ENCODE assay signal across 2 cellular contexts in the genomic region with DNA sequence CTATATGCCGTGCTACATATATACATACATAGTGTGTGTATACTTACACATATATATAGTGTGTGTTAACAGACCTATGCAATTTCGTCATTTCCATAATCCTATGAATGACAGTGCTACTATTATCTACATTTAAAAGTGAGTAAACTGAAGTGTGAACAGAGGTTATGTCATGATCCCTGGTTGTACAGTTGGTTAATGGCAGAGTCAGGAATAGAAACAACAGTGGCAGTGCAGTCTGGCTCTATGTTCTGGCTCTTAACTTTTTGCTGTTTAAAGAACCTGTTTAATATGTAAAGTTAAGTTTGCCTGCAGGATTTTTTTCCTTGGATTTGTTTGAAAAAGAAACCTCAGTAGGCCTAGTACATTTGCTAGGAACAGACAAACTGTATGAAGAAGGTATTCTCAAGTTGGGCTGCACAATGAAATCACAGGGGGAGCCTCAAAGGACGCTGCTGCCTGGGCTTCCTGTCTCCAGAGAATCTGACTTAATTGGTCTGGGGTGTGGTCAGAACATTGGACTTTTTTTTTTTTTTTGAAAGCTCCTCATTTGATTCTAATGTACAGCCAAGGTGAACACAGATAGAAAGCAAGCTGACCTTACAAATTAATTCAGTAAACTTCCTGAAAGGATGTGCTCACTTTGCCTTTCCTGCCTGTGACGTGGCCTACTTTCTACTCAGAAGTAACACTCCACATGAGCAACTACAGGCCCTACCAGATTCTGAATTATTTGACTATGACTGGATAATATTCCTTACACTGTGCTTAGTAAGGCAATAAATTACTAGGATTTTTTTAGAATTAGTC.
TF ChIP-seq lines count a peak whose summit lies in the region.

No MANE protein-coding gene starts in this region.

TF ChIP-seq in SK-N-SH treated with all-trans-retinoic acid at 6 μM for 48 hours, 23 proteins besides CTCF, POLR2A, EP300 and RAD21 (continued from another document):
- TF ChIP-seq, protein P1, sequence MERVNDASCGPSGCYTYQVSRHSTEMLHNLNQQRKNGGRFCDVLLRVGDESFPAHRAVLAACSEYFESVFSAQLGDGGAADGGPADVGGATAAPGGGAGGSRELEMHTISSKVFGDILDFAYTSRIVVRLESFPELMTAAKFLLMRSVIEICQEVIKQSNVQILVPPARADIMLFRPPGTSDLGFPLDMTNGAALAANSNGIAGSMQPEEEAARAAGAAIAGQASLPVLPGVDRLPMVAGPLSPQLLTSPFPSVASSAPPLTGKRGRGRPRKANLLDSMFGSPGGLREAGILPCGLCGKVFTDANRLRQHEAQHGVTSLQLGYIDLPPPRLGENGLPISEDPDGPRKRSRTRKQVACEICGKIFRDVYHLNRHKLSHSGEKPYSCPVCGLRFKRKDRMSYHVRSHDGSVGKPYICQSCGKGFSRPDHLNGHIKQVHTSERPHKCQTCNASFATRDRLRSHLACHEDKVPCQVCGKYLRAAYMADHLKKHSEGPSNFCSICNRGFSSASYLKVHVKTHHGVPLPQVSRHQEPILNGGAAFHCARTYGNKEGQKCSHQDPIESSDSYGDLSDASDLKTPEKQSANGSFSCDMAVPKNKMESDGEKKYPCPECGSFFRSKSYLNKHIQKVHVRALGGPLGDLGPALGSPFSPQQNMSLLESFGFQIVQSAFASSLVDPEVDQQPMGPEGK (CRISPR knock-in tag; IDR thresholded peaks at IDR 0.05; ENCODE audit: borderline replicate concordance) = no peak
- TF ChIP-seq ZFP3 (CRISPR knock-in tag; IDR thresholded peaks at IDR 0.05) (no peak), ESRRG (CRISPR knock-in tag; IDR thresholded peaks at IDR 0.05) (no peak)
- TF ChIP-seq, protein P2, sequence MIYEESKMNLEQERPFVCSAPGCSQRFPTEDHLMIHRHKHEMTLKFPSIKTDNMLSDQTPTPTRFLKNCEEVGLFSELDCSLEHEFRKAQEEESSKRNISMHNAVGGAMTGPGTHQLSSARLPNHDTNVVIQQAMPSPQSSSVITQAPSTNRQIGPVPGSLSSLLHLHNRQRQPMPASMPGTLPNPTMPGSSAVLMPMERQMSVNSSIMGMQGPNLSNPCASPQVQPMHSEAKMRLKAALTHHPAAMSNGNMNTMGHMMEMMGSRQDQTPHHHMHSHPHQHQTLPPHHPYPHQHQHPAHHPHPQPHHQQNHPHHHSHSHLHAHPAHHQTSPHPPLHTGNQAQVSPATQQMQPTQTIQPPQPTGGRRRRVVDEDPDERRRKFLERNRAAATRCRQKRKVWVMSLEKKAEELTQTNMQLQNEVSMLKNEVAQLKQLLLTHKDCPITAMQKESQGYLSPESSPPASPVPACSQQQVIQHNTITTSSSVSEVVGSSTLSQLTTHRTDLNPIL (CRISPR knock-in tag; IDR thresholded peaks at IDR 0.05; ENCODE audit: low read depth) = no peak
TF ChIP-seq in SK-N-SH treated with all-trans-retinoic acid at 6 μM for 48 hours: peak in this region for 1.

TF ChIP-seq in WTC11, 78 proteins besides CTCF, POLR2A, EP300 and RAD21 (continued from another document):
- TF ChIP-seq, protein P3, sequence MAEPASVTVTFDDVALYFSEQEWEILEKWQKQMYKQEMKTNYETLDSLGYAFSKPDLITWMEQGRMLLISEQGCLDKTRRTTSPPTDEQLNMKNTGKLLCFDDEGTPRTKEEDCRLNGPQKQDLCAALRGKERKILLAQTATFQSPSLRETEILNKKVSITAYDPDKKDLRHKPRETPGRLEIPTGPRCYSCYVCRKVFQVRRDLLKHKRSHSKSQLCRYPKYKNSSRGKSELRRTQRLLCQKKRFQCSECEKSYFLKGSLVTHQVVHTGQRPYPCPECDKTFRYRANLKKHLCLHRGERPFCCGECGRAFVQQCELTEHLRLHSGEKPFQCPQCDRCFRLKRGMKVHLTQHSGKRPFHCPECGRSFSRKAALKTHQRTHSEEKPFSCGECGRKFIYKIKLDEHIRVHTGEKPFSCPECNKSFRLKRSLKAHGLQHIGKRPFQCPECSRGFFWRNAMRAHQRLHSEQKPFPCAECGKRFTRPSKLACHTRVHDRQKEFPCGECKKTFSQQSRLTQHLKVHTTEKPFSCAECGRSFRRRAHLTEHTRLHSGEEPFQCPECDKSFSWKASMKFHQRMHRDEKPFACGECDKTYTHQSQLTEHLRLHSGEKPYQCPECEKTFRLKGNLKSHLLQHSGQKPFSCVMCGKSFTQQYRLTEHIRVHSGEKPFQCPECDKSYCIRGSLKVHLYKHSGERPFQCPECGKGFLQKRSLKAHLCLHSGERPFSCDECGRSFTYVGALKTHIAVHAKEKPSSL (CRISPR knock-in tag; conservative IDR thresholded peaks at IDR 0.05) = no peak
- TF ChIP-seq E2F5 (CRISPR knock-in tag; IDR thresholded peaks at IDR 0.05) = no peak
- TF ChIP-seq, protein P4, sequence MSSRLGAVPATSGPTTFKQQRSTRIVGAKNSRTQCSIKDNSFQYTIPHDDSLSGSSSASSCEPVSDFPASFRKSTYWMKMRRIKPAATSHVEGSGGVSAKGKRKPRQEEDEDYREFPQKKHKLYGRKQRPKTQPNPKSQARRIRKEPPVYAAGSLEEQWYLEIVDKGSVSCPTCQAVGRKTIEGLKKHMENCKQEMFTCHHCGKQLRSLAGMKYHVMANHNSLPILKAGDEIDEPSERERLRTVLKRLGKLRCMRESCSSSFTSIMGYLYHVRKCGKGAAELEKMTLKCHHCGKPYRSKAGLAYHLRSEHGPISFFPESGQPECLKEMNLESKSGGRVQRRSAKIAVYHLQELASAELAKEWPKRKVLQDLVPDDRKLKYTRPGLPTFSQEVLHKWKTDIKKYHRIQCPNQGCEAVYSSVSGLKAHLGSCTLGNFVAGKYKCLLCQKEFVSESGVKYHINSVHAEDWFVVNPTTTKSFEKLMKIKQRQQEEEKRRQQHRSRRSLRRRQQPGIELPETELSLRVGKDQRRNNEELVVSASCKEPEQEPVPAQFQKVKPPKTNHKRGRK (CRISPR knock-in tag; IDR thresholded peaks at IDR 0.05; ENCODE audit: borderline replicate concordance) = no peak
